In the genomic region with DNA sequence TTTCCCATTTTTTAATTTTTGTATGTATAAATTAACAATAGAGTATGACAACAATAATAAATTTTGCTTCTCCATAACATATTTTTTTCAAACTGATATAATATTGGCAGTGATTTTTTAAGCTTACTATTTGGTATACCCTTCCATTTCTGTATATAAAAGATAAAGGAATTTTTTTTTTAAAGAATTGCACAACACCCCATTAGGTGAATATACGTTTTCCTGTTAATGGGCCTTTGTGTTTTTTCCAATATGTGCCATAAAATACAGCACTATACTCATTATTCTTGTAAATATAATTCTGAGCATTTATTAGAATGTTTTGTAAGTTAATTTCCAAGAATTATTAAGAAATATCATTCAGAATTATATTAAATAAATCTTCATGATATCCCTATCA, we compare ENCODE assay signal across 9 cellular contexts.
"Had no signal": no experiment of that assay in that cellular context is flagged by ENCODE, and none has a peak within 500 bp of the region (broad histone marks: within the 10 kb centered on the region; RNA-seq: fewer than 3 reads in every experiment).

No MANE protein-coding gene starts in this region.

- H3K9me3 ChIP-seq: HAP-1 had no signal

- DNase-seq: GM23248, GOT3, H7, HFFc6, KBM-7 had no signal

- H3K4me3 Mint-ChIP-seq: HFFc6 had no signal

- FAIRE-seq: HepG2 had no signal

- H3K27ac Mint-ChIP-seq: HFFc6 had no signal

- H3K4me3 ChIP-seq: GM23248, HAP-1 had no signal

- H3K9ac ChIP-seq: GM23248, KMS-11 had no signal

- H3K4me1 ChIP-seq: HAP-1 had no signal

- H3K27ac ChIP-seq: GM23248, HL-60, KMS-11 had no signal

- H2AFZ ChIP-seq: GM23248 had no signal

- H3K36me3 ChIP-seq: HAP-1 had no signal
